In genomic region chr9:83267741-83268140, GRCh38 we compare ENCODE assay signal across 22 cellular contexts.
DNase-seq lines count a peak whose midpoint lies in the region; ATAC-seq, FAIRE-seq and TF ChIP-seq lines count a peak whose summit lies in the region.
"Had no signal": no experiment of that assay in that cellular context is flagged by ENCODE, and none has a peak within 500 bp of the region (broad histone marks: within the 10 kb centered on the region; RNA-seq: fewer than 3 reads in every experiment).

No MANE protein-coding gene starts in this region.

- H3K79me2 ChIP-seq in endothelial cell of umbilical vein (ENCODE audit: control insufficient read depth, insufficient read depth, low read length) = peaks cover 3% of the 10 kb centered on the region

- CTCF ChIA-PET in endothelial cell of umbilical vein (lab: Charles Lee) = interaction anchor here (0.9 to 2.1 kb wide), 4 partner anchors 14 to 353 kb away, joined by 3 to 7 read pairs (median 4); no protein-coding TSS in a partner anchor

- H3K4me1 ChIP-seq in cardiac muscle cell (ENCODE audit: low read depth) (peaks cover 69% of the 10 kb centered on the region), endothelial cell of umbilical vein (ENCODE audit: control insufficient read depth, extremely low read depth, insufficient read depth, low read length) (peaks cover 69% of the 10 kb centered on the region), gastrocnemius medialis (peaks cover 35 to 41% of the 10 kb centered on the region in 2 donors)

- FAIRE-seq in endothelial cell of umbilical vein (lab: Jason Lieb, UNC) = no peak
- FAIRE-seq: GM12892 had no signal

- no TSS peak for BruUV-seq in endothelial cell of umbilical vein (replicated peaks; lab: Mats Ljungman, UMichigan)

- intact Hi-C loops in Right ventricle myocardium inferior (cut with DNase I) = loop anchor here (5.0 kb wide), 1 partner anchor 35 kb away; no protein-coding TSS in a partner anchor
- intact Hi-C loops in endothelial cell of umbilical vein (cut with micrococcal nuclease) = loop anchor here (1.0 to 10.0 kb wide), 8 partner anchors 14 to 1393 kb away; partner anchors contain the start of gene FRMD3
- intact Hi-C loops in gastrocnemius medialis (cut with DNase I; ENCODE audit: low total_unique reads) = no loop called here

- no peaks in the 10 kb centered on the region for H4K20me1 ChIP-seq in endothelial cell of umbilical vein (replicated peaks; ENCODE audit: control insufficient read depth, extremely low read depth, insufficient read depth, low read length)

- H3K9me3 ChIP-seq in cardiac muscle cell (ENCODE audit: low read depth) (no peaks in the 10 kb centered on the region), endothelial cell of umbilical vein (replicated peaks; ENCODE audit: control insufficient read depth, insufficient read depth, low read length) (no peaks in the 10 kb centered on the region), gastrocnemius medialis (no peaks in the 10 kb centered on the region)

- TF ChIP-seq POLR2A in endothelial cell of umbilical vein (IDR thresholded peaks at IDR 0.05; ENCODE audit: low read depth, low read length) = no peak
- no peak for TF ChIP-seq POLR2A in gastrocnemius medialis (IDR thresholded peaks at IDR 0.05)

- ATAC-seq in Right ventricle myocardium inferior = no peak
- ATAC-seq in gastrocnemius medialis = no peak

- H2AFZ ChIP-seq in endothelial cell of umbilical vein (ENCODE audit: low read depth, low read length) = no peak overlapping the region
- H2AFZ ChIP-seq: PC-9 had no signal

- no peak for TF ChIP-seq CTCF in cardiac muscle cell (IDR thresholded peaks at IDR 0.05; ENCODE audit: low read depth, low read length)
- no peak for TF ChIP-seq CTCF in endothelial cell of umbilical vein (IDR thresholded peaks at IDR 0.05; ENCODE audit: extremely low read depth in 1 of 2, insufficient read depth in 1 of 2, low read depth in 1 of 2, low read length in 2 of 2)
- TF ChIP-seq CTCF in gastrocnemius medialis (IDR thresholded peaks at IDR 0.05 in 4 of 5, conservative IDR thresholded peaks at IDR 0.05 in 1 of 5) = no peak

- dilution Hi-C loops in endothelial cell of umbilical vein (cut with MboI; ENCODE audit: extremely low pct_ligation_motif_present, low sequenced_read_pairs) = no loop called here

- H3K4me3 ChIP-seq in cardiac muscle cell (peak overlapping the region; percentile 53), endothelial cell of umbilical vein (replicated peaks in 1 of 3; ENCODE audit: insufficient read depth in 1 of 3, low read depth in 1 of 3, low read length in 3 of 3) (no peak overlapping the region), gastrocnemius medialis (no peak overlapping the region)
- H3K4me3 ChIP-seq: PC-9 had no signal

- DNase-seq in cardiac muscle cell (ENCODE audit: low read depth in 1 of 2, low spot score in 1 of 2) (peak in 1 of 2 donors; percentile 41), Right ventricle myocardium inferior (ENCODE audit: missing footprints) (no peak), NCI-H226 (peak; percentile 44), endothelial cell of umbilical vein (ENCODE audit: low read depth, low spot score) (peak; percentile 18), gastrocnemius medialis (no peak), putamen (ENCODE audit: low spot score) (no peak), activated gamma-delta T cell treated with Interleukin-2 at 50 U/mL for 16 hours (no peak)
- DNase-seq: ACHN; DMS153; DND-41; MM.1S; NCI-H2029; NCI-H446 treated with DMSO at 0.1 percent for 48 hours; NCI-H526; NCI-H82; NK-92 treated with Interleukin-12 subunit alpha and Interleukin-12 subunit beta, amount 100 ng/mL, for 24 hours; PC-9; SHP77 treated with DMSO at 0.1 percent for 48 hours had no signal

- H3K27me3 ChIP-seq in cardiac muscle cell (no peaks in the 10 kb centered on the region), endothelial cell of umbilical vein (ENCODE audit: control insufficient read depth in 2 of 2, insufficient read depth in 2 of 2, low read length in 2 of 2) (no peaks in the 10 kb centered on the region), gastrocnemius medialis (no peaks in the 10 kb centered on the region)

- in situ Hi-C loops in gastrocnemius medialis (cut with MboI; ENCODE audit: low sequenced_read_pairs in 4 of 4) = no loop called here

- H3K36me3 ChIP-seq in cardiac muscle cell (no peaks in the 10 kb centered on the region), endothelial cell of umbilical vein (ENCODE audit: control insufficient read depth in 2 of 2, extremely low read depth in 1 of 2, insufficient read depth in 2 of 2, low read length in 2 of 2) (no peaks in the 10 kb centered on the region), gastrocnemius medialis (peaks cover 0 to under 1% of the 10 kb centered on the region in 2 donors)

- POLR2A ChIA-PET in endothelial cell of umbilical vein (lab: Charles Lee) = no interaction called here

- no peaks in the 10 kb centered on the region for H3K9me1 ChIP-seq in endothelial cell of umbilical vein (replicated peaks; ENCODE audit: control insufficient read depth, extremely low read depth, insufficient read depth, low read length)

- H3K9ac ChIP-seq in endothelial cell of umbilical vein (replicated peaks; ENCODE audit: extremely low read depth, insufficient read depth, low read length) = peak overlapping the region; percentile 38
- H3K9ac ChIP-seq: KMS-11 had no signal

- H3K27ac ChIP-seq in cardiac muscle cell (peak overlapping the region; percentile 93), endothelial cell of umbilical vein (ENCODE audit: insufficient read depth, low read depth, low read length) (peak overlapping the region; percentile 79), gastrocnemius medialis (peak overlapping the region; percentile 80 to 89 (median 86))
- H3K27ac ChIP-seq: 22Rv1, HL-60, KMS-11, PC-9 had no signal

- peak overlapping the region; percentile 55 for H3K4me2 ChIP-seq in endothelial cell of umbilical vein (ENCODE audit: insufficient read depth, low read length)
- H3K4me2 ChIP-seq: KMS-11, PC-9 had no signal

TF ChIP-seq in endothelial cell of umbilical vein, 7 proteins besides CTCF, POLR2A, EP300 and RAD21:
- TF ChIP-seq FOS (IDR thresholded peaks at IDR 0.05; ENCODE audit: borderline replicate concordance, insufficient read depth, low read length) = no peak
- TF ChIP-seq JUN (IDR thresholded peaks at IDR 0.05; ENCODE audit: borderline replicate concordance, insufficient read depth, insufficient read length, low read depth) = no peak
- no peak for TF ChIP-seq MAX (IDR thresholded peaks at IDR 0.05; ENCODE audit: insufficient read depth, insufficient read length)
- no peak for TF ChIP-seq MYC (IDR thresholded peaks at IDR 0.05; ENCODE audit: low read depth, low read length)
- TF ChIP-seq POLR2AphosphoS5 (IDR thresholded peaks at IDR 0.05; ENCODE audit: insufficient read depth, low read depth, low read length) = no peak
- no peak for TF ChIP-seq EZH2 (IDR thresholded peaks at IDR 0.05; ENCODE audit: borderline replicate concordance, low read depth, low read length, severe bottlenecking)
- TF ChIP-seq GATA2 (IDR thresholded peaks at IDR 0.05; ENCODE audit: insufficient read depth, insufficient read length, low read depth, low read length) = no peak

Comparison
In these comparisons a context has a peak if more than half of its experiments do, and no peak if none do; other contexts are left out.
1. DNase-seq: peak in NCI-H226 (single experiment) and endothelial cell of umbilical vein (single experiment); none in Right ventricle myocardium inferior (single experiment), gastrocnemius medialis (0 of 2), putamen (single experiment) and activated gamma-delta T cell treated with Interleukin-2 at 50 U/mL for 16 hours (single experiment).
2. Peak in every context shown above with its lines, with median percentiles within 50 percentile points of each other: H3K27ac ChIP-seq.